ENCODE assay signal across 1 cellular context in the genomic region with DNA sequence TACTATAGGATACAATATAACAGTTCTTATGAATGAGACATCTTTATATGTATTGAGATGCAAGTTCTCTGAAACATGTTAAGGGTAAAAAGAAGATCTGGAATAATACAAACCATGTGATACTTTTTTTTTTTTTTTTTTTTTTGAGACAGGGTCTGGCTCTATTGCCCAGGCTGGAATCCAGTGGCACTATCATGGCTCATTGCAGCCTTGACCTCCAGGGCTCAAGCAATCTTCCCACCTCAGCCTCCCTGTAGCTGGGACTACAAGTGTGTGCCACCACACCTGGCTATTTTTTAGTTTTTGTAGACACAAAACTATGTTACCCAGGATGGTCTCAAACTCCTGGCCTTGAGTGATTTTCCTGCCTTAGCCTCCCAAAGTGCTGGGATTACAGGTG.
TF ChIP-seq lines count a peak whose summit lies in the region.

No MANE protein-coding gene starts in this region.

TF ChIP-seq in A549, 52 proteins besides CTCF, POLR2A, EP300 and RAD21:
- TF ChIP-seq, protein P1, sequence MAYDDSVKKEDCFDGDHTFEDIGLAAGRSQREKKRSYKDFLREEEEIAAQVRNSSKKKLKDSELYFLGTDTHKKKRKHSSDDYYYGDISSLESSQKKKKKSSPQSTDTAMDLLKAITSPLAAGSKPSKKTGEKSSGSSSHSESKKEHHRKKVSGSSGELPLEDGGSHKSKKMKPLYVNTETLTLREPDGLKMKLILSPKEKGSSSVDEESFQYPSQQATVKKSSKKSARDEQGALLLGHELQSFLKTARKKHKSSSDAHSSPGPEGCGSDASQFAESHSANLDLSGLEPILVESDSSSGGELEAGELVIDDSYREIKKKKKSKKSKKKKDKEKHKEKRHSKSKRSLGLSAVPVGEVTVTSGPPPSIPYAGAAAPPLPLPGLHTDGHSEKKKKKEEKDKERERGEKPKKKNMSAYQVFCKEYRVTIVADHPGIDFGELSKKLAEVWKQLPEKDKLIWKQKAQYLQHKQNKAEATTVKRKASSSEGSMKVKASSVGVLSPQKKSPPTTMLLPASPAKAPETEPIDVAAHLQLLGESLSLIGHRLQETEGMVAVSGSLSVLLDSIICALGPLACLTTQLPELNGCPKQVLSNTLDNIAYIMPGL (CRISPR knock-in tag; IDR thresholded peaks at IDR 0.05; ENCODE audit: borderline replicate concordance), result no peak
- TF ChIP-seq, protein P2, sequence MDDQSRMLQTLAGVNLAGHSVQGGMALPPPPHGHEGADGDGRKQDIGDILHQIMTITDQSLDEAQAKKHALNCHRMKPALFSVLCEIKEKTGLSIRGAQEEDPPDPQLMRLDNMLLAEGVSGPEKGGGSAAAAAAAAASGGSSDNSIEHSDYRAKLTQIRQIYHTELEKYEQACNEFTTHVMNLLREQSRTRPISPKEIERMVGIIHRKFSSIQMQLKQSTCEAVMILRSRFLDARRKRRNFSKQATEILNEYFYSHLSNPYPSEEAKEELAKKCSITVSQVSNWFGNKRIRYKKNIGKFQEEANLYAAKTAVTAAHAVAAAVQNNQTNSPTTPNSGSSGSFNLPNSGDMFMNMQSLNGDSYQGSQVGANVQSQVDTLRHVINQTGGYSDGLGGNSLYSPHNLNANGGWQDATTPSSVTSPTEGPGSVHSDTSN (IDR thresholded peaks at IDR 0.05), result no peak
- TF ChIP-seq CHD4 (IDR thresholded peaks at IDR 0.05; ENCODE audit: borderline replicate concordance) (no peak), ZNF302 (CRISPR knock-in tag; IDR thresholded peaks at IDR 0.05) (no peak), MAFK (IDR thresholded peaks at IDR 0.05; ENCODE audit: partially characterized antibody) (no peak), CBX8 (IDR thresholded peaks at IDR 0.05) (no peak), PHF8 (IDR thresholded peaks at IDR 0.05; ENCODE audit: borderline replicate concordance, low read depth) (no peak), BHLHE40 (IDR thresholded peaks at IDR 0.05; ENCODE audit: low read depth, low read length) (no peak), HEYL (CRISPR knock-in tag; IDR thresholded peaks at IDR 0.05) (no peak), ZFP36 (IDR thresholded peaks at IDR 0.05; ENCODE audit: borderline replicate concordance, partially characterized antibody) (no peak), NFE2L2 (conservative IDR thresholded peaks at IDR 0.05; ENCODE audit: low read length) (no peak), HOXB5 (CRISPR knock-in tag; IDR thresholded peaks at IDR 0.05) (no peak), CHD2 (IDR thresholded peaks at IDR 0.05; ENCODE audit: low read length, partially characterized antibody) (no peak)
